ENCODE assay signal across 1 cellular context in genomic region chr7:116730097-116731018, GRCh38.
A peak's percentile ranks its signal among the peaks of the same experiment; 100 is the strongest.
TF ChIP-seq lines count a peak whose summit lies in the region.

No MANE protein-coding gene starts in this region.

TF ChIP-seq in HEK293, 187 proteins besides CTCF, POLR2A, EP300 and RAD21 (continued from another document and continues in another):
- TF ChIP-seq REST (tag by site-specific recombination; IDR thresholded peaks at IDR 0.05), result no peak
- peak; percentile 60 for TF ChIP-seq IKZF3 (tag by site-specific recombination; IDR thresholded peaks at IDR 0.05)
- TF ChIP-seq ZNF391 (tag by site-specific recombination; IDR thresholded peaks at IDR 0.05; ENCODE audit: borderline replicate concordance, low read depth), result no peak
- TF ChIP-seq ZNF354C (tag by site-specific recombination; IDR thresholded peaks at IDR 0.05; ENCODE audit: borderline replicate concordance, low read depth), result no peak
- TF ChIP-seq ZBTB20 (tag by site-specific recombination; IDR thresholded peaks at IDR 0.05), result no peak
- TF ChIP-seq ZNF121 (tag by site-specific recombination; IDR thresholded peaks at IDR 0.05), result no peak
- TF ChIP-seq, protein P1, sequence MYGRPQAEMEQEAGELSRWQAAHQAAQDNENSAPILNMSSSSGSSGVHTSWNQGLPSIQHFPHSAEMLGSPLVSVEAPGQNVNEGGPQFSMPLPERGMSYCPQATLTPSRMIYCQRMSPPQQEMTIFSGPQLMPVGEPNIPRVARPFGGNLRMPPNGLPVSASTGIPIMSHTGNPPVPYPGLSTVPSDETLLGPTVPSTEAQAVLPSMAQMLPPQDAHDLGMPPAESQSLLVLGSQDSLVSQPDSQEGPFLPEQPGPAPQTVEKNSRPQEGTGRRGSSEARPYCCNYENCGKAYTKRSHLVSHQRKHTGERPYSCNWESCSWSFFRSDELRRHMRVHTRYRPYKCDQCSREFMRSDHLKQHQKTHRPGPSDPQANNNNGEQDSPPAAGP (tag by site-specific recombination; IDR thresholded peaks at IDR 0.05), result no peak
- TF ChIP-seq ZNF266 (tag by site-specific recombination; IDR thresholded peaks at IDR 0.05; ENCODE audit: low read depth), result no peak
- TF ChIP-seq ZNF830 (tag by site-specific recombination; IDR thresholded peaks at IDR 0.05; ENCODE audit: low read depth), result no peak
- TF ChIP-seq MYNN (tag by site-specific recombination; IDR thresholded peaks at IDR 0.05; ENCODE audit: borderline replicate concordance), result no peak
- no peak for TF ChIP-seq ZSCAN16 (tag by site-specific recombination; IDR thresholded peaks at IDR 0.05)
- 0 out of 2 replicates have a peak, but pooled peaks have one; percentile 60 for TF ChIP-seq SCRT1 (tag by site-specific recombination; IDR thresholded peaks at IDR 0.05; ENCODE audit: borderline replicate concordance)
- TF ChIP-seq KLF1 (tag by site-specific recombination; IDR thresholded peaks at IDR 0.05), result peak; percentile 66
- no peak for TF ChIP-seq ZNF169 (tag by site-specific recombination; IDR thresholded peaks at IDR 0.05)
- TF ChIP-seq, protein P2, sequence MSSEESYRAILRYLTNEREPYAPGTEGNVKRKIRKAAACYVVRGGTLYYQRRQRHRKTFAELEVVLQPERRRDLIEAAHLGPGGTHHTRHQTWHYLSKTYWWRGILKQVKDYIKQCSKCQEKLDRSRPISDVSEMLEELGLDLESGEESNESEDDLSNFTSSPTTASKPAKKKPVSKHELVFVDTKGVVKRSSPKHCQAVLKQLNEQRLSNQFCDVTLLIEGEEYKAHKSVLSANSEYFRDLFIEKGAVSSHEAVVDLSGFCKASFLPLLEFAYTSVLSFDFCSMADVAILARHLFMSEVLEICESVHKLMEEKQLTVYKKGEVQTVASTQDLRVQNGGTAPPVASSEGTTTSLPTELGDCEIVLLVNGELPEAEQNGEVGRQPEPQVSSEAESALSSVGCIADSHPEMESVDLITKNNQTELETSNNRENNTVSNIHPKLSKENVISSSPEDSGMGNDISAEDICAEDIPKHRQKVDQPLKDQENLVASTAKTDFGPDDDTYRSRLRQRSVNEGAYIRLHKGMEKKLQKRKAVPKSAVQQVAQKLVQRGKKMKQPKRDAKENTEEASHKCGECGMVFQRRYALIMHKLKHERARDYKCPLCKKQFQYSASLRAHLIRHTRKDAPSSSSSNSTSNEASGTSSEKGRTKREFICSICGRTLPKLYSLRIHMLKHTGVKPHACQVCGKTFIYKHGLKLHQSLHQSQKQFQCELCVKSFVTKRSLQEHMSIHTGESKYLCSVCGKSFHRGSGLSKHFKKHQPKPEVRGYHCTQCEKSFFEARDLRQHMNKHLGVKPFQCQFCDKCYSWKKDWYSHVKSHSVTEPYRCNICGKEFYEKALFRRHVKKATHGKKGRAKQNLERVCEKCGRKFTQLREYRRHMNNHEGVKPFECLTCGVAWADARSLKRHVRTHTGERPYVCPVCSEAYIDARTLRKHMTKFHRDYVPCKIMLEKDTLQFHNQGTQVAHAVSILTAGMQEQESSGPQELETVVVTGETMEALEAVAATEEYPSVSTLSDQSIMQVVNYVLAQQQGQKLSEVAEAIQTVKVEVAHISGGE (tag by site-specific recombination; conservative IDR thresholded peaks at IDR 0.05; ENCODE audit: low read depth), result no peak
- TF ChIP-seq ZNF501 (tag by site-specific recombination; IDR thresholded peaks at IDR 0.05), result no peak
- no peak for TF ChIP-seq KLF10 (tag by site-specific recombination; IDR thresholded peaks at IDR 0.05)
- TF ChIP-seq, protein P3, sequence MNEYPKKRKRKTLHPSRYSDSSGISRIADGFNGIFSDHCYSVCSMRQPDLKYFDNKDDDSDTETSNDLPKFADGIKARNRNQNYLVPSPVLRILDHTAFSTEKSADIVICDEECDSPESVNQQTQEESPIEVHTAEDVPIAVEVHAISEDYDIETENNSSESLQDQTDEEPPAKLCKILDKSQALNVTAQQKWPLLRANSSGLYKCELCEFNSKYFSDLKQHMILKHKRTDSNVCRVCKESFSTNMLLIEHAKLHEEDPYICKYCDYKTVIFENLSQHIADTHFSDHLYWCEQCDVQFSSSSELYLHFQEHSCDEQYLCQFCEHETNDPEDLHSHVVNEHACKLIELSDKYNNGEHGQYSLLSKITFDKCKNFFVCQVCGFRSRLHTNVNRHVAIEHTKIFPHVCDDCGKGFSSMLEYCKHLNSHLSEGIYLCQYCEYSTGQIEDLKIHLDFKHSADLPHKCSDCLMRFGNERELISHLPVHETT (tag by site-specific recombination; IDR thresholded peaks at IDR 0.05), result 0 out of 2 replicates have a peak, but pooled peaks have one; percentile 34
- no peak for TF ChIP-seq ZNF514 (tag by site-specific recombination; IDR thresholded peaks at IDR 0.05)
- peak; percentile 62 for TF ChIP-seq ZBTB17 (tag by site-specific recombination; IDR thresholded peaks at IDR 0.05)
- TF ChIP-seq ZNF324 (tag by site-specific recombination; IDR thresholded peaks at IDR 0.05), result 0 out of 2 replicates have a peak, but pooled peaks have one; percentile 27
- TF ChIP-seq ZNF623 (tag by site-specific recombination; IDR thresholded peaks at IDR 0.05), result no peak
- no peak for TF ChIP-seq ZFP69B (tag by site-specific recombination; IDR thresholded peaks at IDR 0.05)
- no peak for TF ChIP-seq REPIN1 (tag by site-specific recombination; IDR thresholded peaks at IDR 0.05; ENCODE audit: low read depth)
- TF ChIP-seq GLIS1 (tag by site-specific recombination; IDR thresholded peaks at IDR 0.05), result peak; percentile 65
- no peak for TF ChIP-seq ZNF221 (tag by site-specific recombination; IDR thresholded peaks at IDR 0.05; ENCODE audit: borderline replicate concordance)
- TF ChIP-seq, protein P4, sequence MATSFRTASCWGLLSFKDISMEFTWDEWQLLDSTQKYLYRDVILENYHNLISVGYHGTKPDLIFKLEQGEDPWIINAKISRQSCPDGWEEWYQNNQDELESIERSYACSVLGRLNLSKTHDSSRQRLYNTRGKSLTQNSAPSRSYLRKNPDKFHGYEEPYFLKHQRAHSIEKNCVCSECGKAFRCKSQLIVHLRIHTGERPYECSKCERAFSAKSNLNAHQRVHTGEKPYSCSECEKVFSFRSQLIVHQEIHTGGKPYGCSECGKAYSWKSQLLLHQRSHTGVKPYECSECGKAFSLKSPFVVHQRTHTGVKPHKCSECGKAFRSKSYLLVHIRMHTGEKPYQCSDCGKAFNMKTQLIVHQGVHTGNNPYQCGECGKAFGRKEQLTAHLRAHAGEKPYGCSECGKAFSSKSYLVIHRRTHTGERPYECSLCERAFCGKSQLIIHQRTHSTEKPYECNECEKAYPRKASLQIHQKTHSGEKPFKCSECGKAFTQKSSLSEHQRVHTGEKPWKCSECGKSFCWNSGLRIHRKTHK (tag by site-specific recombination; IDR thresholded peaks at IDR 0.05), result no peak
- no peak for TF ChIP-seq ZSCAN18 (tag by site-specific recombination; IDR thresholded peaks at IDR 0.05)
- peak; percentile 37; the same call in 1 of the 2 replicates for TF ChIP-seq ZNF610 (tag by site-specific recombination; IDR thresholded peaks at IDR 0.05; ENCODE audit: borderline replicate concordance)
- TF ChIP-seq SP3 (tag by site-specific recombination; IDR thresholded peaks at IDR 0.05), result no peak
- no peak for TF ChIP-seq ZNF585B (tag by site-specific recombination; IDR thresholded peaks at IDR 0.05)
- TF ChIP-seq ZNF155 (tag by site-specific recombination; IDR thresholded peaks at IDR 0.05), result no peak
- TF ChIP-seq ZNF530 (tag by site-specific recombination; IDR thresholded peaks at IDR 0.05; ENCODE audit: low read depth), result no peak
- no peak for TF ChIP-seq ZNF660 (tag by site-specific recombination; IDR thresholded peaks at IDR 0.05)
- peak; percentile 75 for TF ChIP-seq FEZF1 (tag by site-specific recombination; IDR thresholded peaks at IDR 0.05)
- peak; percentile 67 for TF ChIP-seq GFI1B (tag by site-specific recombination; IDR thresholded peaks at IDR 0.05)
- peak; percentile 97 for TF ChIP-seq KLF8 (tag by site-specific recombination; IDR thresholded peaks at IDR 0.05)
- TF ChIP-seq ZNF19 (tag by site-specific recombination; IDR thresholded peaks at IDR 0.05; ENCODE audit: low read depth), result no peak
- no peak for TF ChIP-seq ZNF654 (tag by site-specific recombination; IDR thresholded peaks at IDR 0.05; ENCODE audit: low read depth)
- no peak; the same call in 1 of the 2 replicates for TF ChIP-seq YY2 (tag by site-specific recombination; IDR thresholded peaks at IDR 0.05)
- no peak for TF ChIP-seq ATF2 (tag by site-specific recombination; IDR thresholded peaks at IDR 0.05; ENCODE audit: low read depth)
- TF ChIP-seq ZNF184 (tag by site-specific recombination; IDR thresholded peaks at IDR 0.05), result no peak
- peak; percentile 68 for TF ChIP-seq ZNF600 (tag by site-specific recombination; IDR thresholded peaks at IDR 0.05)
- TF ChIP-seq ZNF433 (tag by site-specific recombination; IDR thresholded peaks at IDR 0.05; ENCODE audit: low read depth), result no peak
- peak; percentile 60; the same call in 1 of the 2 replicates for TF ChIP-seq ZNF624 (tag by site-specific recombination; IDR thresholded peaks at IDR 0.05)
- no peak for TF ChIP-seq ZNF274 (IDR thresholded peaks at IDR 0.05; ENCODE audit: low read length)
- TF ChIP-seq ZNF274 (tag by site-specific recombination; IDR thresholded peaks at IDR 0.05; ENCODE audit: borderline replicate concordance), result no peak
- peak; percentile 56 for TF ChIP-seq ZNF596 (tag by site-specific recombination; IDR thresholded peaks at IDR 0.05)
- no peak for TF ChIP-seq ZNF677 (tag by site-specific recombination; IDR thresholded peaks at IDR 0.05)
- TF ChIP-seq ZNF239 (tag by site-specific recombination; IDR thresholded peaks at IDR 0.05), result no peak
- TF ChIP-seq KLF9 (tag by site-specific recombination; IDR thresholded peaks at IDR 0.05; ENCODE audit: low read depth), result no peak
- no peak for TF ChIP-seq ZNF202 (tag by site-specific recombination; IDR thresholded peaks at IDR 0.05; ENCODE audit: borderline replicate concordance)
- no peak for TF ChIP-seq HOXA7 (CRISPR knock-in tag; IDR thresholded peaks at IDR 0.05; ENCODE audit: borderline replicate concordance)
- peak; percentile 85 for TF ChIP-seq ZNF366 (tag by site-specific recombination; conservative IDR thresholded peaks at IDR 0.05)
- no peak for TF ChIP-seq TRIM28 (IDR thresholded peaks at IDR 0.05; ENCODE audit: borderline replicate concordance, low read length)
- TF ChIP-seq ZNF114 (tag by site-specific recombination; IDR thresholded peaks at IDR 0.05), result no peak
- TF ChIP-seq ZNF10 (tag by site-specific recombination; IDR thresholded peaks at IDR 0.05), result no peak
